ENCODE assay signal across 8 cellular contexts in genomic region chr3:57544181-57545125, GRCh38. TPM values are rescaled to one million over a fixed set of nuclear protein-coding genes. Genes with fewer than 3 reads are reported as not detected.
DNase-seq lines count a peak whose midpoint lies in the region; ATAC-seq and TF ChIP-seq lines count a peak whose summit lies in the region.

TSS of gene DNAH12 (minus strand) at chr3:57544344. CDS start at chr3:57542870, 1,474 bp downstream.

- no CpG with 5 or more reads among the region's 20 CpGs for WGBS in trophoblast cell (ENCODE audit: extremely low coverage, insufficient coverage, insufficient read length)

- H4K12ac ChIP-seq in trophoblast cell (ENCODE audit: low read depth, low read length), result no peak within 1 kb of the TSS

- no peaks in the 10 kb centered on the region for H4K20me1 ChIP-seq in fibroblast of lung (ENCODE audit: control insufficient read depth, extremely low read depth, insufficient read depth, low read length)

- H2BK12ac ChIP-seq in trophoblast cell (ENCODE audit: low read length), result no peak within 1 kb of the TSS

- H3K4ac ChIP-seq in trophoblast cell (ENCODE audit: low read depth, low read length), result no peak within 1 kb of the TSS

- H3K79me2 ChIP-seq in fibroblast of lung (ENCODE audit: control insufficient read depth, insufficient read depth, low read length), result no peaks in the 10 kb centered on the region
- H3K79me2 ChIP-seq in trophoblast cell (ENCODE audit: control insufficient read depth, insufficient read depth, low read length, poor library complexity), result no peaks in the 10 kb centered on the region

- POLR2A ChIA-PET in Panc1 (lab: Charles Lee), result interaction anchor here (0.7 kb wide), 1 partner anchor 47 kb away, joined by 3 read pairs; no protein-coding TSS in a partner anchor

- DNase-seq in COLO668 (lab: John Stamatoyannopoulos, UW; ENCODE audit: unreplicated experiment), result peak; percentile 86
- no peak for DNase-seq in Panc1 (ENCODE audit: low read depth, low spot score)
- DNase-seq in fibroblast of lung (ENCODE audit: low read depth in 2 of 2), result peak; percentile 33 to 58
- peak; percentile 37 to 71 for DNase-seq in trophoblast cell
- no peak for DNase-seq in CD1c-positive myeloid dendritic cell (ENCODE audit: extremely low spot score)
- no peak for DNase-seq in ureter (ENCODE audit: low spot score)

- H3K4me1 ChIP-seq in Panc1 (ENCODE audit: control insufficient read depth, insufficient read depth, low read length) (peaks cover 10% of the 10 kb centered on the region), fibroblast of lung (ENCODE audit: control insufficient read depth, extremely low read depth, insufficient read depth, low read length) (no peaks in the 10 kb centered on the region), trophoblast cell (ENCODE audit: control insufficient read depth in 1 of 2, insufficient read depth in 2 of 2, low read length in 2 of 2) (peaks cover 0 to 5% of the 10 kb centered on the region in 2 experiments)

- no peak within 1 kb of the TSS for H3K18ac ChIP-seq in trophoblast cell (ENCODE audit: low read length)

- in situ Hi-C loops in Panc1 (cut with HindIII; ENCODE audit: low pct_unique_long_range_greater_than_20kb, low sequenced_read_pairs), result no loop called here

- no peaks in the 10 kb centered on the region for H3K27me3 ChIP-seq in Panc1 (ENCODE audit: control insufficient read depth, insufficient read depth, low read length)
- H3K27me3 ChIP-seq in fibroblast of lung (ENCODE audit: control insufficient read depth, insufficient read depth, low read length), result no peaks in the 10 kb centered on the region
- no peaks in the 10 kb centered on the region for H3K27me3 ChIP-seq in trophoblast cell (ENCODE audit: insufficient read depth, low read length)

- no peak within 1 kb of the TSS for H4K8ac ChIP-seq in trophoblast cell (ENCODE audit: low read depth, low read length)

- no peak within 1 kb of the TSS for H3K14ac ChIP-seq in trophoblast cell (ENCODE audit: low read length)

- H3K9me3 ChIP-seq in Panc1 (ENCODE audit: control insufficient read depth, insufficient read depth, low read depth, low read length) (no peaks in the 10 kb centered on the region), fibroblast of lung (ENCODE audit: control insufficient read depth, insufficient read depth, low read depth, low read length) (no peaks in the 10 kb centered on the region), trophoblast cell (ENCODE audit: insufficient read depth, low read depth, low read length) (no peaks in the 10 kb centered on the region)

- no peaks in the 10 kb centered on the region for H3K36me3 ChIP-seq in Panc1 (ENCODE audit: control insufficient read depth, insufficient read depth, low read length)
- no peaks in the 10 kb centered on the region for H3K36me3 ChIP-seq in fibroblast of lung (ENCODE audit: control insufficient read depth, insufficient read depth, low read length)
- no peaks in the 10 kb centered on the region for H3K36me3 ChIP-seq in trophoblast cell (ENCODE audit: control insufficient read depth in 1 of 2, insufficient read depth in 2 of 2, low read length in 2 of 2)

- H3K27ac ChIP-seq in Panc1 (ENCODE audit: low read length) (peak within 1 kb of the TSS; percentile 79), fibroblast of lung (ENCODE audit: insufficient read depth, low read length) (no peak within 1 kb of the TSS), trophoblast cell (ENCODE audit: low read depth, low read length) (no peak within 1 kb of the TSS)

- no peak within 1 kb of the TSS for H2BK120ac ChIP-seq in trophoblast cell (ENCODE audit: insufficient read depth, low read length, poor library complexity)

- CTCF ChIA-PET in Panc1 (lab: Charles Lee), result no interaction called here

- no peaks in the 10 kb centered on the region for H3K79me1 ChIP-seq in trophoblast cell (ENCODE audit: low read length)

- peak within 1 kb of the TSS; percentile 67 for H3K4me2 ChIP-seq in fibroblast of lung (ENCODE audit: extremely low read depth, insufficient read depth, low read length)
- H3K4me2 ChIP-seq in trophoblast cell (ENCODE audit: low read length), result peak within 1 kb of the TSS; percentile 74

- no peak within 1 kb of the TSS for H3K23ac ChIP-seq in trophoblast cell (ENCODE audit: low read length)

- intact Hi-C loops in Panc1 (cut with micrococcal nuclease; ENCODE audit: unreplicated experiment), result no loop called here

- H2AFZ ChIP-seq in fibroblast of lung (ENCODE audit: low read length) (peak within 1 kb of the TSS; percentile 11), trophoblast cell (ENCODE audit: insufficient read depth, low read length, poor library complexity) (peak within 1 kb of the TSS; percentile 79)

- ATAC-seq in HG03342 (IDR thresholded peaks at IDR 0.05; ENCODE audit: unreplicated experiment) (peak; percentile 70), Panc1 (peak; percentile 88), HG03442 (IDR thresholded peaks at IDR 0.05; ENCODE audit: unreplicated experiment) (no peak)

- H2AK5ac ChIP-seq in trophoblast cell (ENCODE audit: low read length), result no peak within 1 kb of the TSS

- TF ChIP-seq CTCF in Panc1 (IDR thresholded peaks at IDR 0.05), result no peak
- no peak for TF ChIP-seq CTCF in fibroblast of lung (conservative IDR thresholded peaks at IDR 0.05 in 1 of 2, IDR thresholded peaks at IDR 0.05 in 1 of 2; ENCODE audit: low read depth in 1 of 2, low read length in 2 of 2)

- BruUV-seq in Panc1 (replicated peaks; lab: Mats Ljungman, UMichigan), result no TSS peak

- H3K4me3 ChIP-seq in Panc1 (ENCODE audit: low read depth in 2 of 2, low read length in 2 of 2) (peak within 1 kb of the TSS; percentile 36 to 62), fibroblast of lung (replicated peaks in 1 of 4; ENCODE audit: control extremely low read depth in 1 of 4, insufficient read depth in 1 of 4, low read depth in 3 of 4, low read length in 4 of 4) (peak within 1 kb of the TSS; percentile 2 to 48 (median 37)), trophoblast cell (ENCODE audit: low read depth, low read length) (no peak within 1 kb of the TSS)

- H2BK5ac ChIP-seq in trophoblast cell (ENCODE audit: low read depth, low read length, poor library complexity), result no peak within 1 kb of the TSS

- H3K9ac ChIP-seq in fibroblast of lung (ENCODE audit: insufficient read depth, low read length), result no peak within 1 kb of the TSS
- H3K9ac ChIP-seq in trophoblast cell (ENCODE audit: low read length), result no peak within 1 kb of the TSS

- no peak within 1 kb of the TSS for H4K91ac ChIP-seq in trophoblast cell (ENCODE audit: low read depth, low read length)

RNA-seq across cellular contexts. Expression of gene DNAH12, which starts in this region (rescaled TPM):
- total RNA-seq in Panc1 (2021; ENCODE audit: unreplicated experiment) (0.21 TPM), fibroblast of lung (under 0.01 and 0.17 TPM in 2 replicates), ureter (0.70 TPM)
- not detected for polyA plus RNA-seq in Panc1 (2012; ENCODE audit: insufficient read length)
- 0.06 and 0.12 TPM in 2 replicates for polyA plus RNA-seq in fibroblast of lung
- not detected in 2 replicates for polyA plus RNA-seq in fibroblast of lung (2012)
- polyA minus RNA-seq in fibroblast of lung (ENCODE audit: low replicate concordance), result not detected in 2 replicates
- 0.08 and 0.10 TPM in 2 replicates for polyA plus RNA-seq in trophoblast cell (2013)

Comparison
In these comparisons a context has a peak if more than half of its experiments do, and no peak if none do; other contexts are left out.
1. Peak in ATAC-seq, H3K4me3 ChIP-seq and H3K27ac ChIP-seq in Panc1; RNA of the gene not detected or under 1 TPM.
2. Peak in DNase-seq, H3K4me3 ChIP-seq and H3K4me2 ChIP-seq in fibroblast of lung; RNA of the gene not detected or under 1 TPM.
3. DNase-seq: peak in COLO668 (single experiment) and trophoblast cell (2 of 2); none in Panc1 (single experiment), CD1c-positive myeloid dendritic cell (single experiment) and ureter (single experiment).